In the genomic region with DNA sequence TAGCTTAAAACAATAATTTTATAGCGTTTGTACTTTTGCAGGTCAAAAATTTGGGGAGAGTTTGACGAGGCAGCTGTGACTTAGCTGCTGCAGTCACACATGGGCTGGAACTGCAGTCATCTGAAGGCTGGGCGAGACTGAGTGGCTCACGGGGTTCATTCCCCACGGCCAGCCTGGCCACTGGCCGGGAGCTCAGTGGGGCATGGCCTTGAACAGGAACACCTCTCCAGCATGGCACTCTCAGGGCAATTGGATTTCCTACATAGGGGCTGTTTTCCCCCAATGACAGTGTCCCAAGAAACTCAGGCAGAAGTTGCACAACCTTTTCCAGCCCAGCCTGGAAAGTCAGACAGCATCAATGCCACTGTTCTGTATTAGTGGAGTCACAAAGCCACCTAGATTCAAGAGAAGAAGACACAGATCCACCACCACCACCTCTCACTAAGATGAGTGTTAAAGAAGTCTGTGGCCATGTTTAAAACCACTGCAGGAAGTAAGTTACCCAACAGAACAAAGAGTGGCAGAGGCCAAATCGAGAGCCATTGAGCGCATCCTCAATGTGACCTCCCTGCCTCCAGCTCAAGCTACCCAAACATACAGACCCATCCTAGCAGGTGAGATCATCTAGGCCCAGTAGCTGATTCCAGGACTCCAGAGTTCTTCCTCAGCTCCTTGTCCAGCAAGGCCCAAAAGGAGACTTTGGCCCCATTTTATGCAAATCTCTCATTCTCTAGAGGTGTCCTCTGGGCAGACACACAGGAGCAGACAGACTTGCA, we compare ENCODE assay signal across 22 cellular contexts.
"Had no signal": no experiment of that assay in that cellular context is flagged by ENCODE, and none has a peak within 500 bp of the region (broad histone marks: within the 10 kb centered on the region; RNA-seq: fewer than 3 reads in every experiment).

No MANE protein-coding gene starts in this region.

- H3K4me1 ChIP-seq: heart right ventricle, left lung, lower lobe of right lung, neural progenitor cell, parathyroid adenoma, psoas muscle, spleen, stomach, upper lobe of left lung, uterus had no signal

- H3K9ac ChIP-seq: neural progenitor cell, parathyroid adenoma had no signal

- H3K4me3 ChIP-seq: heart right ventricle, left lung, lower lobe of right lung, neural progenitor cell, psoas muscle, spleen, stomach, upper lobe of left lung, uterus had no signal

- DNase-seq: dermis blood vessel endothelial cell; effector CD4-positive, alpha-beta T cell; foreskin melanocyte; heart right ventricle; hypothalamus; left lung; lower lobe of right lung; occipital lobe; psoas muscle; retina; spleen; stimulated activated CD4-positive, alpha-beta T cell treated with anti-CD3 and anti-CD28 coated beads, Interleukin-2, amount 100 ng/mL, for 24 hours; stimulated activated CD4-positive, alpha-beta T cell treated with anti-CD3 and anti-CD28 coated beads, Interleukin-4, amount 100 ng/mL, for 4 hours; stimulated activated naive CD4-positive, alpha-beta T cell; stomach; substantia nigra; uterus had no signal

- H3K9me3 ChIP-seq: heart right ventricle, left lung, lower lobe of right lung, psoas muscle, spleen, stomach, upper lobe of left lung, uterus had no signal

- H3K36me3 ChIP-seq: heart right ventricle, left lung, lower lobe of right lung, neural progenitor cell, spleen, stomach, upper lobe of left lung, uterus had no signal

- ATAC-seq: heart right ventricle; left lung; lower lobe of right lung; natural killer cell treated with Interleukin-12 subunit alpha and Interleukin-12 subunit beta and Interleukin-15 and Interleukin-18, amount 100 ng/mL, for 72 hours; psoas muscle; sciatic nerve had no signal

- H3K27me3 ChIP-seq: left lung, neural progenitor cell, upper lobe of left lung, uterus had no signal

- H3K27ac ChIP-seq: heart right ventricle, left lung, lower lobe of right lung, neural progenitor cell, parathyroid adenoma, psoas muscle, spleen, stomach, upper lobe of left lung, uterus had no signal
